12 cellular contexts compared by ENCODE assay signal in genomic region chr3:15171096-15171495, GRCh38. TPM values are rescaled to one million over a fixed set of nuclear protein-coding genes. Genes with fewer than 3 reads are reported as not detected.
DNase-seq lines count a peak whose midpoint lies in the region; ATAC-seq and TF ChIP-seq lines count a peak whose summit lies in the region.
"Had no signal": no experiment of that assay in that cellular context is flagged by ENCODE, and none has a peak within 500 bp of the region (broad histone marks: within the 10 kb centered on the region; RNA-seq: fewer than 3 reads in every experiment).

No MANE protein-coding gene starts in this region.

- H3K4me1 ChIP-seq in left lung, result no peaks in the 10 kb centered on the region

- H3K27ac ChIP-seq in left lung, result no peak overlapping the region

- H3K27me3 ChIP-seq in left lung, result no peaks in the 10 kb centered on the region

- no peaks in the 10 kb centered on the region for H3K9me3 ChIP-seq in left lung

- H3K36me3 ChIP-seq in left lung, result no peaks in the 10 kb centered on the region

- no peak for TF ChIP-seq CTCF in left lung (IDR thresholded peaks at IDR 0.05)

- H3K4me3 ChIP-seq in left lung, result no peak overlapping the region

- intact Hi-C loops in left lung (cut with DNase I), result no loop called here

- DNase-seq in MV-4-11 (lab: John Stamatoyannopoulos, UW) (peak; percentile 50), left lung (no peak), NCI-H345 treated with DMSO at 0.1 percent for 48 hours (lab: John Stamatoyannopoulos, UW; ENCODE audit: unreplicated experiment) (no peak), germinal center (ENCODE audit: low spot score) (no peak), cerebellar cortex (ENCODE audit: low spot score) (no peak)
- no peak for DNase-seq in effector CD4-positive, alpha-beta T cell
- DNase-seq: activated gamma-delta T cell treated with Interleukin-2 at 50 U/mL for 16 hours; CD8-positive, alpha-beta T cell; small intestine had no signal

- peak; percentile 90 for ATAC-seq in GM18907 (IDR thresholded peaks at IDR 0.05; ENCODE audit: unreplicated experiment)
- peak; percentile 88 for ATAC-seq in HG02678 (IDR thresholded peaks at IDR 0.05; ENCODE audit: unreplicated experiment)
- ATAC-seq in left lung, result peak; percentile 57
- ATAC-seq: activated CD4-positive, CD25-positive, alpha-beta regulatory T cell treated with anti-CD3 and anti-CD28 coated beads, Interleukin-2, amount 50 U/mL, for 24 hours; CD8-positive, alpha-beta T cell had no signal

RNA-seq across cellular contexts. Expression of gene CAPN7, which starts 35.0 kb away (rescaled TPM):
- total RNA-seq in left lung, result 10 to 100 TPM; 38.0 to 41.4 TPM
